9 cellular contexts compared by ENCODE assay signal in genomic region chr11:76205252-76206076, GRCh38. TPM values are rescaled to one million over a fixed set of nuclear protein-coding genes. Genes with fewer than 3 reads are reported as not detected.
DNase-seq lines count a peak whose midpoint lies in the region; ATAC-seq and TF ChIP-seq lines count a peak whose summit lies in the region.
"Had no signal": no experiment of that assay in that cellular context is flagged by ENCODE, and none has a peak within 500 bp of the region (broad histone marks: within the 10 kb centered on the region; RNA-seq: fewer than 3 reads in every experiment).

No MANE protein-coding gene starts in this region.

- WGBS in HUES64 = 11% methylated on average over 23 of the region's 23 CpGs
- WGBS in prostate gland = 67% methylated on average over 23 of the region's 23 CpGs

- H3K4me2 ChIP-seq in BLaER1 = peak overlapping the region; percentile 92

- intact Hi-C loops in prostate gland (cut with DNase I) = loop anchor here (2.0 to 10.0 kb wide), 4 partner anchors 113 to 308 kb away; partner anchors contain the start of gene EMSY

- no peak for ATAC-seq in HG02981 (IDR thresholded peaks at IDR 0.05; ENCODE audit: unreplicated experiment)

- H3K4me3 Mint-ChIP-seq in nephron progenitor cell = peak overlapping the region; percentile 76

- TF ChIP-seq CTCF in nephron progenitor cell (IDR thresholded peaks at IDR 0.05) (no peak), prostate gland (IDR thresholded peaks at IDR 0.05) (no peak)

- H3K36me3 ChIP-seq in BLaER1 (no peaks in the 10 kb centered on the region), HUES64 (ENCODE audit: insufficient read depth, low read length) (no peaks in the 10 kb centered on the region), duodenal mucosa (ENCODE audit: control insufficient read depth in 1 of 2, insufficient read depth in 2 of 2, low read length in 2 of 2) (no peaks in the 10 kb centered on the region), prostate gland (no peaks in the 10 kb centered on the region)

- DNase-seq in nephron progenitor cell (no peak), prostate gland (ENCODE audit: low spot score) (no peak), Ammon's horn (ENCODE audit: low spot score) (no peak)
- no peak for DNase-seq in activated CD4-positive, alpha-beta T cell treated with anti-CD3 and anti-CD28 coated beads for 48 hours
- DNase-seq: occipital lobe had no signal

- H3K27ac ChIP-seq in BLaER1 (no peak overlapping the region), HUES64 (ENCODE audit: low read depth, low read length) (no peak overlapping the region), duodenal mucosa (ENCODE audit: low read depth, low read length) (no peak overlapping the region), prostate gland (no peak overlapping the region)

- H3K9me3 Mint-ChIP-seq in nephron progenitor cell = no peaks in the 10 kb centered on the region

- H3K4me1 ChIP-seq in BLaER1 (peaks cover 56% of the 10 kb centered on the region), HUES64 (ENCODE audit: insufficient read depth, low read length) (peaks cover 10% of the 10 kb centered on the region; the same call in 1 of the 2 replicates), duodenal mucosa (ENCODE audit: control insufficient read depth in 1 of 2, insufficient read depth in 2 of 2, low read length in 2 of 2) (peaks cover 20 to 35% of the 10 kb centered on the region in 2 donors), prostate gland (replicated peaks) (peaks cover 12% of the 10 kb centered on the region)

- H3K9me3 ChIP-seq in BLaER1 = no peaks in the 10 kb centered on the region
- H3K9me3 ChIP-seq in HUES64 (ENCODE audit: insufficient read depth, low read depth, low read length) = no peaks in the 10 kb centered on the region
- no peaks in the 10 kb centered on the region for H3K9me3 ChIP-seq in duodenal mucosa (ENCODE audit: control insufficient read depth in 1 of 2, low read length in 2 of 2)
- H3K9me3 ChIP-seq in prostate gland = no peaks in the 10 kb centered on the region

- no peak overlapping the region for H3K9ac ChIP-seq in BLaER1
- no peak overlapping the region; the same call in 1 of the 2 replicates for H3K9ac ChIP-seq in HUES64 (ENCODE audit: low read depth, low read length)
- H3K9ac ChIP-seq in duodenal mucosa (ENCODE audit: low read depth in 1 of 2, low read length in 2 of 2) = peak overlapping the region in 1 of 2 donors; percentile 38

- H3K27me3 Mint-ChIP-seq in nephron progenitor cell (ENCODE audit: low read depth, poor library complexity) = peaks cover 91% of the 10 kb centered on the region

- H3K4me3 ChIP-seq in BLaER1 = peak overlapping the region; percentile 69; the same call in 1 of the 2 replicates
- H3K4me3 ChIP-seq in HUES64 (ENCODE audit: low read length) = peak overlapping the region; percentile 48
- peak overlapping the region; percentile 69 to 74 for H3K4me3 ChIP-seq in duodenal mucosa (ENCODE audit: low read depth in 1 of 2, low read length in 2 of 2)
- peak overlapping the region in 1 of 2 donors; percentile 41 for H3K4me3 ChIP-seq in prostate gland

- H3K36me3 Mint-ChIP-seq in nephron progenitor cell (ENCODE audit: low read depth) = no peaks in the 10 kb centered on the region

- H3K27me3 ChIP-seq in BLaER1 (peaks cover 75% of the 10 kb centered on the region), HUES64 (ENCODE audit: insufficient read depth, low read length) (peaks cover 89% of the 10 kb centered on the region), duodenal mucosa (ENCODE audit: control insufficient read depth in 1 of 2, insufficient read depth in 2 of 2, low read length in 2 of 2) (peaks cover 20 to 34% of the 10 kb centered on the region in 2 donors), prostate gland (replicated peaks; ENCODE audit: insufficient read depth) (no peaks in the 10 kb centered on the region)

- TF ChIP-seq POLR2A in prostate gland (IDR thresholded peaks at IDR 0.05) = no peak

- H3K4me1 Mint-ChIP-seq in nephron progenitor cell = peaks cover 21% of the 10 kb centered on the region

- H4K20me1 ChIP-seq in BLaER1 = peaks cover 61% of the 10 kb centered on the region

- no peak overlapping the region for H3K27ac Mint-ChIP-seq in nephron progenitor cell

RNA-seq across cellular contexts. Expression of gene WNT11, which starts 0.8 kb away (rescaled TPM):
- not detected for polyA plus RNA-seq in HUES64 (2013, experiment 1 of 2)
- 0.19 TPM for polyA plus RNA-seq in HUES64 (2013, experiment 2 of 2)
- 1 to 10 TPM; 4.1 to 9.3 TPM for total RNA-seq in prostate gland
